24 cellular contexts compared by ENCODE assay signal in the genomic region with DNA sequence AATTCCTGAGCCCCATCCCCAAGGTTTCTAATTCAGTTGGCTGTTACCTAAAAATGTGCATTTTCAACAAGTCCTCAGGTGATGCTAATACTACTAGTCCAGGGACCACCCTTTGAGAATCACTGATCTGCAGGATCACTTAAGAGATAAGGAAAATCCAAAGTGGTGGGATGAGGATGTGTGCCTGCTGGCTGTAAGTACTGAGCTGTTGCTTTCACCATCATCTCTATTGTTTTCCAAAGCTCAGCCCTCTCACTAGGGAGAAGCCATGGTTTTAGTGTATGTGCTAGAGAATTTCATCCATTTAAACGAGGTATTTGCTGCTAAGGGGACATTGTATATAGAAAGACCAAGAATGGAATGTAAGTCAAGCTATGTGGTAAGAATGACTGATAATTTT.
"Had no signal": no experiment of that assay in that cellular context is flagged by ENCODE, and none has a peak within 500 bp of the region (broad histone marks: within the 10 kb centered on the region; RNA-seq: fewer than 3 reads in every experiment).

No MANE protein-coding gene starts in this region.

- H3K9me3 Mint-ChIP-seq: activated naive CD4-positive, alpha-beta T cell treated with anti-CD3 and anti-CD28 coated beads, Interleukin-2, amount 50 U/mL, for 72 hours; memory B cell; naive thymus-derived CD8-positive, alpha-beta T cell; stimulated activated naive CD8-positive, alpha-beta T cell treated with anti-CD3 and anti-CD28 coated beads, Interleukin-15, amount 100 ng/mL, for 72 hours; T-cell; T-helper 2 cell treated with Interferon-gamma antibody and Interleukin-4, amounts not matched to agents 5 μg/mL and 100 μg/mL, for 36 hours had no signal

- H3K27me3 ChIP-seq: ascending aorta, brain microvascular endothelial cell, esophagus squamous epithelium, neutrophil, ovary, right atrium auricular region, tibial nerve had no signal

- H3K4me1 ChIP-seq: ascending aorta, psoas muscle, right atrium auricular region had no signal

- H3K4me3 Mint-ChIP-seq: activated CD8-positive, alpha-beta T cell treated with anti-CD3 and anti-CD28 coated beads, Interleukin-2, amount 10 ng/mL, durations not matched to agents 7 days and 5 days; memory B cell; naive thymus-derived CD8-positive, alpha-beta T cell; stimulated activated naive CD8-positive, alpha-beta T cell treated with anti-CD3 and anti-CD28 coated beads, Interleukin-15, amount 100 ng/mL, for 72 hours; T-cell; T-helper 2 cell treated with Interferon-gamma antibody and Interleukin-4, amounts not matched to agents 5 μg/mL and 100 μg/mL, for 36 hours had no signal

- H3K36me3 Mint-ChIP-seq: activated naive CD4-positive, alpha-beta T cell treated with anti-CD3 and anti-CD28 coated beads, Interleukin-2, amount 50 U/mL, for 72 hours; memory B cell; naive thymus-derived CD8-positive, alpha-beta T cell; T-cell had no signal

- FAIRE-seq: keratinocyte, urothelium cell line had no signal

- H3K4me3 ChIP-seq: ascending aorta, ovary, psoas muscle, right atrium auricular region, tibial nerve had no signal

- H3K27ac ChIP-seq: ascending aorta, brain microvascular endothelial cell, neutrophil, ovary, psoas muscle, right atrium auricular region, tibial nerve, WERI-Rb-1 had no signal

- DNase-seq: activated CD4-positive, alpha-beta T cell treated with anti-CD3 and anti-CD28 coated beads for 1 hour; activated CD4-positive, alpha-beta T cell treated with anti-CD3 and anti-CD28 coated beads, Interleukin-2, amount 50 U/mL, for 1 hour; activated CD8-positive, alpha-beta T cell treated with anti-CD3 and anti-CD28 coated beads, Interleukin-2, amount 10 ng/mL, durations not matched to agents 7 days and 5 days; brain microvascular endothelial cell; central memory CD4-positive, alpha-beta T cell; effector memory CD4-positive, alpha-beta T cell; esophagus squamous epithelium; naive thymus-derived CD8-positive, alpha-beta T cell; ovary; psoas muscle; stimulated activated CD4-positive, alpha-beta T cell treated with anti-CD3 and anti-CD28 coated beads, Interleukin-12 subunit alpha, Interleukin-12 subunit beta, amount 100 ng/mL, for 4 hours; stimulated activated CD4-positive, alpha-beta T cell treated with anti-CD3 and anti-CD28 coated beads, Interleukin-4, amount 100 ng/mL, for 4 hours; stimulated activated naive CD8-positive, alpha-beta T cell treated with anti-CD3 and anti-CD28 coated beads, Interleukin-15, amount 100 ng/mL, for 72 hours; T-cell; WERI-Rb-1 had no signal

- H3K27ac Mint-ChIP-seq: activated CD8-positive, alpha-beta T cell treated with anti-CD3 and anti-CD28 coated beads, Interleukin-2, amount 10 ng/mL, durations not matched to agents 7 days and 5 days; activated naive CD4-positive, alpha-beta T cell treated with anti-CD3 and anti-CD28 coated beads, Interleukin-2, amount 50 U/mL, for 72 hours; memory B cell; naive thymus-derived CD8-positive, alpha-beta T cell; stimulated activated naive CD8-positive, alpha-beta T cell treated with anti-CD3 and anti-CD28 coated beads, Interleukin-15, amount 100 ng/mL, for 72 hours; T-cell; T-helper 2 cell treated with Interferon-gamma antibody and Interleukin-4, amounts not matched to agents 5 μg/mL and 100 μg/mL, for 36 hours had no signal

- H3K4me1 Mint-ChIP-seq: memory B cell; naive thymus-derived CD8-positive, alpha-beta T cell; stimulated activated naive CD8-positive, alpha-beta T cell treated with anti-CD3 and anti-CD28 coated beads, Interleukin-15, amount 100 ng/mL, for 72 hours; T-cell had no signal

- H3K27me3 Mint-ChIP-seq: memory B cell; stimulated activated naive CD8-positive, alpha-beta T cell treated with anti-CD3 and anti-CD28 coated beads, Interleukin-15, amount 100 ng/mL, for 72 hours had no signal

- H3K36me3 ChIP-seq: ascending aorta, brain microvascular endothelial cell, esophagus squamous epithelium, neutrophil, ovary, right atrium auricular region, tibial nerve, WERI-Rb-1 had no signal

- H3K9me3 ChIP-seq: ascending aorta, esophagus squamous epithelium, neutrophil, ovary, psoas muscle, right atrium auricular region, tibial nerve had no signal
